In the genomic region with DNA sequence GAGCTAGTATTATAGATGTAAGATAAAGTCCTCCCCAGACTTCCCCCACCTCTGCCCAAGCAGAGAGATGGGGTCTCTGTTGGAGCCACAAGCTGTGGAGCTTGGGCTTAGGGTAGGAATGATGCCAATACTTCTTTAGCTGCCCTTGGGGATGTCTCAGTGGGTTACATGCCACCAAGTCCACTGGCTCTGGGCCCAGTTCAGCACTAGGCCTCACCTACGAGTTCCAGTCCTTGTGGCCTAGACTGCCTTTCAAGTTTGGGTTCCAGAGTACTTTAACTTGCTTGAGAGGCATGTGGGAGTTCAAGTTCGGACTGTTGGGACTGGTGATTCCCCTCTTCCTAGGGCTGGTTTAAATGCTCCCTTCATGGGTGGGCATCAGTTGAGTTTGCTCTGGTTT, we compare ENCODE assay signal across 17 cellular contexts.
DNase-seq lines count a peak whose midpoint lies in the region; ATAC-seq and TF ChIP-seq lines count a peak whose summit lies in the region.
"Had no signal": no experiment of that assay in that cellular context is flagged by ENCODE, and none has a peak within 500 bp of the region (broad histone marks: within the 10 kb centered on the region; RNA-seq: fewer than 3 reads in every experiment).

No MANE protein-coding gene starts in this region.

- H3K27me3 Mint-ChIP-seq in osteocyte (ENCODE audit: unreplicated experiment) = no peaks in the 10 kb centered on the region
- H3K27me3 Mint-ChIP-seq in progenitor cell of endocrine pancreas = no peaks in the 10 kb centered on the region
- H3K27me3 Mint-ChIP-seq: B cell had no signal

- no peak for TF ChIP-seq CTCF in heart right ventricle (IDR thresholded peaks at IDR 0.05)
- no peak for TF ChIP-seq CTCF in right atrium auricular region (IDR thresholded peaks at IDR 0.05)
- TF ChIP-seq CTCF in osteocyte (IDR thresholded peaks at IDR 0.05) = no peak
- no peak for TF ChIP-seq CTCF in progenitor cell of endocrine pancreas (IDR thresholded peaks at IDR 0.05; ENCODE audit: unreplicated experiment)

- peaks cover 0 to 3% (median 0%) of the 10 kb centered on the region in 9 donors for H3K36me3 ChIP-seq in heart right ventricle
- H3K36me3 ChIP-seq in right atrium auricular region = no peaks in the 10 kb centered on the region
- no peaks in the 10 kb centered on the region for H3K36me3 ChIP-seq in thymus (ENCODE audit: control insufficient read depth, insufficient read depth)
- H3K36me3 ChIP-seq: BLaER1 treated with 17β-estradiol and CSF1 and Interleukin-3, amounts not matched to agents 10 nM and 100 nM had no signal

- no peak overlapping the region for H3K4me3 ChIP-seq in heart right ventricle
- no peak overlapping the region for H3K4me3 ChIP-seq in right atrium auricular region
- H3K4me3 ChIP-seq in thymus (ENCODE audit: low read length) = no peak overlapping the region
- H3K4me3 ChIP-seq: BLaER1 treated with 17β-estradiol and CSF1 and Interleukin-3, amounts not matched to agents 10 nM and 100 nM; GM23338 had no signal

- no peak for DNase-seq in heart right ventricle
- no peak for DNase-seq in right atrium auricular region (ENCODE audit: low spot score)
- DNase-seq in left ventricle myocardium superior = peak; percentile 52
- DNase-seq in osteocyte (ENCODE audit: extremely low spot score, unreplicated experiment) = no peak
- no peak for DNase-seq in progenitor cell of endocrine pancreas (ENCODE audit: low spot score, unreplicated experiment)
- DNase-seq: Calu3; CD8-positive, alpha-beta T cell; DMS79 treated with DMSO at 0.1 percent for 48 hours; GF-D8; H7; HFFc6 had no signal

- H3K4me1 ChIP-seq in heart right ventricle (peaks cover 8 to 55% (median 23%) of the 10 kb centered on the region in 9 donors), right atrium auricular region (peaks cover 0 to 18% of the 10 kb centered on the region in 2 donors), thymus (ENCODE audit: control insufficient read depth, insufficient read depth, low read length) (peaks cover 2% of the 10 kb centered on the region)

- no peak overlapping the region for H3K4me3 Mint-ChIP-seq in osteocyte (ENCODE audit: unreplicated experiment)
- H3K4me3 Mint-ChIP-seq in progenitor cell of endocrine pancreas (ENCODE audit: low read depth) = no peak overlapping the region
- H3K4me3 Mint-ChIP-seq: B cell; CD8-positive, alpha-beta T cell; GM23338; HFFc6 had no signal

- H3K4me1 Mint-ChIP-seq in osteocyte (ENCODE audit: unreplicated experiment) (peaks cover 15% of the 10 kb centered on the region), progenitor cell of endocrine pancreas (ENCODE audit: low read depth) (no peaks in the 10 kb centered on the region)
- H3K4me1 Mint-ChIP-seq: B cell, GM23338 had no signal

- H3K27me3 ChIP-seq in heart right ventricle = no peaks in the 10 kb centered on the region
- H3K27me3 ChIP-seq in right atrium auricular region = no peaks in the 10 kb centered on the region
- H3K27me3 ChIP-seq in thymus (ENCODE audit: control insufficient read depth, insufficient read depth) = no peaks in the 10 kb centered on the region
- H3K27me3 ChIP-seq: BLaER1 treated with 17β-estradiol and CSF1 and Interleukin-3, amounts not matched to agents 10 nM and 100 nM had no signal

- H3K9me3 Mint-ChIP-seq in osteocyte (ENCODE audit: unreplicated experiment) = peaks cover 20% of the 10 kb centered on the region
- peaks cover 22% of the 10 kb centered on the region for H3K9me3 Mint-ChIP-seq in progenitor cell of endocrine pancreas (ENCODE audit: low read depth)

- H3K27ac Mint-ChIP-seq in osteocyte (ENCODE audit: unreplicated experiment) = no peak overlapping the region
- no peak overlapping the region for H3K27ac Mint-ChIP-seq in progenitor cell of endocrine pancreas
- H3K27ac Mint-ChIP-seq: B cell; CD8-positive, alpha-beta T cell; GM23338; HFFc6 had no signal

- peaks cover 0 to 22% (median 3%) of the 10 kb centered on the region in 11 donors for H3K9me3 ChIP-seq in heart right ventricle
- peaks cover 0 to 12% of the 10 kb centered on the region in 2 donors for H3K9me3 ChIP-seq in right atrium auricular region
- H3K9me3 ChIP-seq in thymus (ENCODE audit: control insufficient read depth) = peaks cover 6% of the 10 kb centered on the region

- WGBS in heart right ventricle, 2 donors = 71 to 76% methylated on average over 2 of the region's 2 CpGs
- WGBS in thymus = 95% methylated on average over 2 of the region's 2 CpGs

- H3K36me3 Mint-ChIP-seq in osteocyte (ENCODE audit: unreplicated experiment) (peaks cover 25% of the 10 kb centered on the region), progenitor cell of endocrine pancreas (ENCODE audit: insufficient read depth) (peaks cover 8% of the 10 kb centered on the region)
- H3K36me3 Mint-ChIP-seq: CD8-positive, alpha-beta T cell had no signal

- ATAC-seq in heart right ventricle (peak in 5 of 8 donors; percentile 15 to 62 (median 37)), left ventricle myocardium superior (peak; percentile 47), HG02610 (IDR thresholded peaks at IDR 0.05; ENCODE audit: unreplicated experiment) (no peak)
- ATAC-seq: CD8-positive, alpha-beta T cell; GM23338; HCT116 had no signal

- H3K27ac ChIP-seq in heart right ventricle (no peak overlapping the region), right atrium auricular region (no peak overlapping the region), thymus (ENCODE audit: low read depth) (peak overlapping the region; percentile 13)
- H3K27ac ChIP-seq: BLaER1 treated with 17β-estradiol and CSF1 and Interleukin-3, amounts not matched to agents 10 nM and 100 nM had no signal

- intact Hi-C loops in heart right ventricle (cut with DNase I) = no loop called here
- intact Hi-C loops in left ventricle myocardium superior (cut with micrococcal nuclease) = no loop called here
